ENCODE assay signal across 1 cellular context in the genomic region with DNA sequence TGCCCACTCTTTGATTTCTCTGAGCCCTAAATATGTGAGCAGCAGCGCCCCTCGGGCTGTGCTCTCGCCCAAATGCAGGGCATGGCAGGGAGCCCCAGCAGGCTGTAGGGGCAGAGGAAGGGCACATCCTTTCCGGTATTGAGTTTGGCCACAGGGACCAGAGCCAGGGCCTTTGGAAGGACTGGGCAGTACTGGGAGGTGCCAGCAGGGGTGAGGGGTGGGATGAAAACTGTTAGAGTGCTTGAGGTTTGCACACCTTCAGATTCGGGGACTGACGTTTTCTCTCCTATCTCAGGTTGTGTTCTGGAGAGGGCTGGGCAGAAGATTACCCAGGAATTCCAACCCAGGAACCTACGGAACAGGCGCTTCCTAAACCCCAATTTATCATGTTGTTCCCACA.
TF ChIP-seq lines count a peak whose summit lies in the region.

No MANE protein-coding gene starts in this region.

TF ChIP-seq in WTC11, 78 proteins besides CTCF, POLR2A, EP300 and RAD21 (continued from another document):
- TF ChIP-seq IRF2 (CRISPR knock-in tag; IDR thresholded peaks at IDR 0.05; ENCODE audit: borderline replicate concordance, low read depth) (no peak), KAT7 (CRISPR knock-in tag; IDR thresholded peaks at IDR 0.05; ENCODE audit: borderline replicate concordance) (no peak), JUN (CRISPR knock-in tag; IDR thresholded peaks at IDR 0.05) (no peak)
- TF ChIP-seq, protein P1, sequence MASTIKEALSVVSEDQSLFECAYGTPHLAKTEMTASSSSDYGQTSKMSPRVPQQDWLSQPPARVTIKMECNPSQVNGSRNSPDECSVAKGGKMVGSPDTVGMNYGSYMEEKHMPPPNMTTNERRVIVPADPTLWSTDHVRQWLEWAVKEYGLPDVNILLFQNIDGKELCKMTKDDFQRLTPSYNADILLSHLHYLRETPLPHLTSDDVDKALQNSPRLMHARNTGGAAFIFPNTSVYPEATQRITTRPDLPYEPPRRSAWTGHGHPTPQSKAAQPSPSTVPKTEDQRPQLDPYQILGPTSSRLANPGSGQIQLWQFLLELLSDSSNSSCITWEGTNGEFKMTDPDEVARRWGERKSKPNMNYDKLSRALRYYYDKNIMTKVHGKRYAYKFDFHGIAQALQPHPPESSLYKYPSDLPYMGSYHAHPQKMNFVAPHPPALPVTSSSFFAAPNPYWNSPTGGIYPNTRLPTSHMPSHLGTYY (CRISPR knock-in tag; IDR thresholded peaks at IDR 0.05) = no peak
- TF ChIP-seq, protein P2, sequence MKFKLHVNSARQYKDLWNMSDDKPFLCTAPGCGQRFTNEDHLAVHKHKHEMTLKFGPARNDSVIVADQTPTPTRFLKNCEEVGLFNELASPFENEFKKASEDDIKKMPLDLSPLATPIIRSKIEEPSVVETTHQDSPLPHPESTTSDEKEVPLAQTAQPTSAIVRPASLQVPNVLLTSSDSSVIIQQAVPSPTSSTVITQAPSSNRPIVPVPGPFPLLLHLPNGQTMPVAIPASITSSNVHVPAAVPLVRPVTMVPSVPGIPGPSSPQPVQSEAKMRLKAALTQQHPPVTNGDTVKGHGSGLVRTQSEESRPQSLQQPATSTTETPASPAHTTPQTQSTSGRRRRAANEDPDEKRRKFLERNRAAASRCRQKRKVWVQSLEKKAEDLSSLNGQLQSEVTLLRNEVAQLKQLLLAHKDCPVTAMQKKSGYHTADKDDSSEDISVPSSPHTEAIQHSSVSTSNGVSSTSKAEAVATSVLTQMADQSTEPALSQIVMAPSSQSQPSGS (CRISPR knock-in tag; IDR thresholded peaks at IDR 0.05; ENCODE audit: borderline replicate concordance, low read depth) = no peak
- TF ChIP-seq, protein P3, sequence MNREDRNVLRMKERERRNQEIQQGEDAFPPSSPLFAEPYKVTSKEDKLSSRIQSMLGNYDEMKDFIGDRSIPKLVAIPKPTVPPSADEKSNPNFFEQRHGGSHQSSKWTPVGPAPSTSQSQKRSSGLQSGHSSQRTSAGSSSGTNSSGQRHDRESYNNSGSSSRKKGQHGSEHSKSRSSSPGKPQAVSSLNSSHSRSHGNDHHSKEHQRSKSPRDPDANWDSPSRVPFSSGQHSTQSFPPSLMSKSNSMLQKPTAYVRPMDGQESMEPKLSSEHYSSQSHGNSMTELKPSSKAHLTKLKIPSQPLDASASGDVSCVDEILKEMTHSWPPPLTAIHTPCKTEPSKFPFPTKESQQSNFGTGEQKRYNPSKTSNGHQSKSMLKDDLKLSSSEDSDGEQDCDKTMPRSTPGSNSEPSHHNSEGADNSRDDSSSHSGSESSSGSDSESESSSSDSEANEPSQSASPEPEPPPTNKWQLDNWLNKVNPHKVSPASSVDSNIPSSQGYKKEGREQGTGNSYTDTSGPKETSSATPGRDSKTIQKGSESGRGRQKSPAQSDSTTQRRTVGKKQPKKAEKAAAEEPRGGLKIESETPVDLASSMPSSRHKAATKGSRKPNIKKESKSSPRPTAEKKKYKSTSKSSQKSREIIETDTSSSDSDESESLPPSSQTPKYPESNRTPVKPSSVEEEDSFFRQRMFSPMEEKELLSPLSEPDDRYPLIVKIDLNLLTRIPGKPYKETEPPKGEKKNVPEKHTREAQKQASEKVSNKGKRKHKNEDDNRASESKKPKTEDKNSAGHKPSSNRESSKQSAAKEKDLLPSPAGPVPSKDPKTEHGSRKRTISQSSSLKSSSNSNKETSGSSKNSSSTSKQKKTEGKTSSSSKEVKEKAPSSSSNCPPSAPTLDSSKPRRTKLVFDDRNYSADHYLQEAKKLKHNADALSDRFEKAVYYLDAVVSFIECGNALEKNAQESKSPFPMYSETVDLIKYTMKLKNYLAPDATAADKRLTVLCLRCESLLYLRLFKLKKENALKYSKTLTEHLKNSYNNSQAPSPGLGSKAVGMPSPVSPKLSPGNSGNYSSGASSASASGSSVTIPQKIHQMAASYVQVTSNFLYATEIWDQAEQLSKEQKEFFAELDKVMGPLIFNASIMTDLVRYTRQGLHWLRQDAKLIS (CRISPR knock-in tag; IDR thresholded peaks at IDR 0.05; ENCODE audit: borderline replicate concordance) = no peak
- TF ChIP-seq, protein P4, sequence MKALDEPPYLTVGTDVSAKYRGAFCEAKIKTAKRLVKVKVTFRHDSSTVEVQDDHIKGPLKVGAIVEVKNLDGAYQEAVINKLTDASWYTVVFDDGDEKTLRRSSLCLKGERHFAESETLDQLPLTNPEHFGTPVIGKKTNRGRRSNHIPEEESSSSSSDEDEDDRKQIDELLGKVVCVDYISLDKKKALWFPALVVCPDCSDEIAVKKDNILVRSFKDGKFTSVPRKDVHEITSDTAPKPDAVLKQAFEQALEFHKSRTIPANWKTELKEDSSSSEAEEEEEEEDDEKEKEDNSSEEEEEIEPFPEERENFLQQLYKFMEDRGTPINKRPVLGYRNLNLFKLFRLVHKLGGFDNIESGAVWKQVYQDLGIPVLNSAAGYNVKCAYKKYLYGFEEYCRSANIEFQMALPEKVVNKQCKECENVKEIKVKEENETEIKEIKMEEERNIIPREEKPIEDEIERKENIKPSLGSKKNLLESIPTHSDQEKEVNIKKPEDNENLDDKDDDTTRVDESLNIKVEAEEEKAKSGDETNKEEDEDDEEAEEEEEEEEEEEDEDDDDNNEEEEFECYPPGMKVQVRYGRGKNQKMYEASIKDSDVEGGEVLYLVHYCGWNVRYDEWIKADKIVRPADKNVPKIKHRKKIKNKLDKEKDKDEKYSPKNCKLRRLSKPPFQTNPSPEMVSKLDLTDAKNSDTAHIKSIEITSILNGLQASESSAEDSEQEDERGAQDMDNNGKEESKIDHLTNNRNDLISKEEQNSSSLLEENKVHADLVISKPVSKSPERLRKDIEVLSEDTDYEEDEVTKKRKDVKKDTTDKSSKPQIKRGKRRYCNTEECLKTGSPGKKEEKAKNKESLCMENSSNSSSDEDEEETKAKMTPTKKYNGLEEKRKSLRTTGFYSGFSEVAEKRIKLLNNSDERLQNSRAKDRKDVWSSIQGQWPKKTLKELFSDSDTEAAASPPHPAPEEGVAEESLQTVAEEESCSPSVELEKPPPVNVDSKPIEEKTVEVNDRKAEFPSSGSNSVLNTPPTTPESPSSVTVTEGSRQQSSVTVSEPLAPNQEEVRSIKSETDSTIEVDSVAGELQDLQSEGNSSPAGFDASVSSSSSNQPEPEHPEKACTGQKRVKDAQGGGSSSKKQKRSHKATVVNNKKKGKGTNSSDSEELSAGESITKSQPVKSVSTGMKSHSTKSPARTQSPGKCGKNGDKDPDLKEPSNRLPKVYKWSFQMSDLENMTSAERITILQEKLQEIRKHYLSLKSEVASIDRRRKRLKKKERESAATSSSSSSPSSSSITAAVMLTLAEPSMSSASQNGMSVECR (CRISPR knock-in tag; IDR thresholded peaks at IDR 0.05; ENCODE audit: borderline replicate concordance) = no peak
- TF ChIP-seq, protein P5, sequence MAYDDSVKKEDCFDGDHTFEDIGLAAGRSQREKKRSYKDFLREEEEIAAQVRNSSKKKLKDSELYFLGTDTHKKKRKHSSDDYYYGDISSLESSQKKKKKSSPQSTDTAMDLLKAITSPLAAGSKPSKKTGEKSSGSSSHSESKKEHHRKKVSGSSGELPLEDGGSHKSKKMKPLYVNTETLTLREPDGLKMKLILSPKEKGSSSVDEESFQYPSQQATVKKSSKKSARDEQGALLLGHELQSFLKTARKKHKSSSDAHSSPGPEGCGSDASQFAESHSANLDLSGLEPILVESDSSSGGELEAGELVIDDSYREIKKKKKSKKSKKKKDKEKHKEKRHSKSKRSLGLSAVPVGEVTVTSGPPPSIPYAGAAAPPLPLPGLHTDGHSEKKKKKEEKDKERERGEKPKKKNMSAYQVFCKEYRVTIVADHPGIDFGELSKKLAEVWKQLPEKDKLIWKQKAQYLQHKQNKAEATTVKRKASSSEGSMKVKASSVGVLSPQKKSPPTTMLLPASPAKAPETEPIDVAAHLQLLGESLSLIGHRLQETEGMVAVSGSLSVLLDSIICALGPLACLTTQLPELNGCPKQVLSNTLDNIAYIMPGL (CRISPR knock-in tag; IDR thresholded peaks at IDR 0.05) = no peak
- TF ChIP-seq, protein P6, sequence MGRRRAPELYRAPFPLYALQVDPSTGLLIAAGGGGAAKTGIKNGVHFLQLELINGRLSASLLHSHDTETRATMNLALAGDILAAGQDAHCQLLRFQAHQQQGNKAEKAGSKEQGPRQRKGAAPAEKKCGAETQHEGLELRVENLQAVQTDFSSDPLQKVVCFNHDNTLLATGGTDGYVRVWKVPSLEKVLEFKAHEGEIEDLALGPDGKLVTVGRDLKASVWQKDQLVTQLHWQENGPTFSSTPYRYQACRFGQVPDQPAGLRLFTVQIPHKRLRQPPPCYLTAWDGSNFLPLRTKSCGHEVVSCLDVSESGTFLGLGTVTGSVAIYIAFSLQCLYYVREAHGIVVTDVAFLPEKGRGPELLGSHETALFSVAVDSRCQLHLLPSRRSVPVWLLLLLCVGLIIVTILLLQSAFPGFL (CRISPR knock-in tag; IDR thresholded peaks at IDR 0.05; ENCODE audit: borderline replicate concordance) = no peak
- TF ChIP-seq, protein P7, sequence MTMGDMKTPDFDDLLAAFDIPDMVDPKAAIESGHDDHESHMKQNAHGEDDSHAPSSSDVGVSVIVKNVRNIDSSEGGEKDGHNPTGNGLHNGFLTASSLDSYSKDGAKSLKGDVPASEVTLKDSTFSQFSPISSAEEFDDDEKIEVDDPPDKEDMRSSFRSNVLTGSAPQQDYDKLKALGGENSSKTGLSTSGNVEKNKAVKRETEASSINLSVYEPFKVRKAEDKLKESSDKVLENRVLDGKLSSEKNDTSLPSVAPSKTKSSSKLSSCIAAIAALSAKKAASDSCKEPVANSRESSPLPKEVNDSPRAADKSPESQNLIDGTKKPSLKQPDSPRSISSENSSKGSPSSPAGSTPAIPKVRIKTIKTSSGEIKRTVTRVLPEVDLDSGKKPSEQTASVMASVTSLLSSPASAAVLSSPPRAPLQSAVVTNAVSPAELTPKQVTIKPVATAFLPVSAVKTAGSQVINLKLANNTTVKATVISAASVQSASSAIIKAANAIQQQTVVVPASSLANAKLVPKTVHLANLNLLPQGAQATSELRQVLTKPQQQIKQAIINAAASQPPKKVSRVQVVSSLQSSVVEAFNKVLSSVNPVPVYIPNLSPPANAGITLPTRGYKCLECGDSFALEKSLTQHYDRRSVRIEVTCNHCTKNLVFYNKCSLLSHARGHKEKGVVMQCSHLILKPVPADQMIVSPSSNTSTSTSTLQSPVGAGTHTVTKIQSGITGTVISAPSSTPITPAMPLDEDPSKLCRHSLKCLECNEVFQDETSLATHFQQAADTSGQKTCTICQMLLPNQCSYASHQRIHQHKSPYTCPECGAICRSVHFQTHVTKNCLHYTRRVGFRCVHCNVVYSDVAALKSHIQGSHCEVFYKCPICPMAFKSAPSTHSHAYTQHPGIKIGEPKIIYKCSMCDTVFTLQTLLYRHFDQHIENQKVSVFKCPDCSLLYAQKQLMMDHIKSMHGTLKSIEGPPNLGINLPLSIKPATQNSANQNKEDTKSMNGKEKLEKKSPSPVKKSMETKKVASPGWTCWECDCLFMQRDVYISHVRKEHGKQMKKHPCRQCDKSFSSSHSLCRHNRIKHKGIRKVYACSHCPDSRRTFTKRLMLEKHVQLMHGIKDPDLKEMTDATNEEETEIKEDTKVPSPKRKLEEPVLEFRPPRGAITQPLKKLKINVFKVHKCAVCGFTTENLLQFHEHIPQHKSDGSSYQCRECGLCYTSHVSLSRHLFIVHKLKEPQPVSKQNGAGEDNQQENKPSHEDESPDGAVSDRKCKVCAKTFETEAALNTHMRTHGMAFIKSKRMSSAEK (CRISPR knock-in tag; IDR thresholded peaks at IDR 0.05; ENCODE audit: borderline replicate concordance) = no peak
